21 cellular contexts compared by ENCODE assay signal in the genomic region with DNA sequence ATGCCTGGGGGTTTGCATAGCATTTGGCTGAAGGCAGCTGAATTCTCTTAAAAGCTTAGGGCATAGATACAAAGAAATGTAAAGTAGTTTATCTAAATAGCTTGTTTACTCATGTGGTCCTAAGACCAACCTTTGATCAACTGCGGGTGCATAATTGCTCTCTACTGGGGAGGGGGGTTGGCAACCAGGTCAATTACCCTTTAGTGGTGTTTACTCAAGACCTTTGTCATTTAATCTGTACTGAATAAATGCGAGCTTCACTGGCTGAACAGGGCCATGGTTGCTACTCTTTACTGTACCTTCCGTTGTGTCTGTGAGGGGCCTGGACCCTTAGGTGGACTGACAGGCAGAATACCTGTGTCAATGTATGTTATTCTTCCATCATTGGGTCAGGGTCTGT.
DNase-seq lines count a peak whose midpoint lies in the region; ATAC-seq, FAIRE-seq and TF ChIP-seq lines count a peak whose summit lies in the region.
"Had no signal": no experiment of that assay in that cellular context is flagged by ENCODE, and none has a peak within 500 bp of the region (broad histone marks: within the 10 kb centered on the region; RNA-seq: fewer than 3 reads in every experiment).

No MANE protein-coding gene starts in this region.

- H3K27ac Mint-ChIP-seq in CD14-positive monocyte: peak overlapping the region in 1 of 7 donors; percentile 45
- H3K27ac Mint-ChIP-seq: CD4-positive, alpha-beta T cell; CD8-positive, alpha-beta T cell had no signal

- no peak overlapping the region for H2BK5ac ChIP-seq in mesendoderm (ENCODE audit: low read length)

- H3K9me1 ChIP-seq in K562 (ENCODE audit: control insufficient read depth, insufficient read depth, low read length): no peaks in the 10 kb centered on the region

- CTCF ChIA-PET in K562 (lab: Yijun Ruan, JAX; ENCODE audit: low intra/inter-chr PET ratio): no interaction called here

- H3K79me1 ChIP-seq in mesendoderm (ENCODE audit: low read length): no peaks in the 10 kb centered on the region

- peaks cover 2 to 21% (median 10%) of the 10 kb centered on the region in 7 donors for H3K9me3 Mint-ChIP-seq in CD14-positive monocyte
- H3K9me3 Mint-ChIP-seq: CD4-positive, alpha-beta T cell had no signal

- POLR2A ChIA-PET in K562 (lab: Yijun Ruan, JAX): no interaction called here

- no peak overlapping the region for H3K4ac ChIP-seq in mesendoderm (ENCODE audit: low read depth, low read length)

- no peak overlapping the region for H3K56ac ChIP-seq in mesendoderm (ENCODE audit: low read length)

- intact Hi-C loops in K562 (cut with micrococcal nuclease): no loop called here
- intact Hi-C loops in CD14-positive monocyte (cut with micrococcal nuclease): no loop called here

- no peak overlapping the region for H4K5ac ChIP-seq in mesendoderm (ENCODE audit: low read length)

- H3K4me2 ChIP-seq in K562 (ENCODE audit: insufficient read depth, low read length) (no peak overlapping the region), mesendoderm (ENCODE audit: low read length) (no peak overlapping the region)
- H3K4me2 ChIP-seq: BLaER1 had no signal

- H3K36me3 ChIP-seq in K562 (ENCODE audit: control insufficient read depth, insufficient read depth, low read length) (no peaks in the 10 kb centered on the region), mesendoderm (ENCODE audit: control insufficient read depth, insufficient read depth, low read length) (no peaks in the 10 kb centered on the region)
- H3K36me3 ChIP-seq: BE2C, BLaER1 had no signal

- FAIRE-seq in K562 (lab: Jason Lieb, UNC): no peak
- FAIRE-seq: A204.1, D721Med, G401.6, GM12891, GM19239 had no signal

- no peak overlapping the region for H4K8ac ChIP-seq in mesendoderm (ENCODE audit: low read depth, low read length)

- TF ChIP-seq CTCF in K562 (IDR thresholded peaks at IDR 0.05 in 2 of 3, conservative IDR thresholded peaks at IDR 0.05 in 1 of 3; ENCODE audit: insufficient read depth in 2 of 3, low read depth in 1 of 3, low read length in 3 of 3) (no peak), CD14-positive monocyte (IDR thresholded peaks at IDR 0.05) (no peak)

- H3K4me1 ChIP-seq in K562 (replicated peaks in 1 of 2; ENCODE audit: control insufficient read depth in 2 of 2, insufficient read depth in 2 of 2, low read length in 2 of 2): no peaks in the 10 kb centered on the region; a peak in 1 of 5 replicates
- no peaks in the 10 kb centered on the region for H3K4me1 ChIP-seq in mesendoderm (ENCODE audit: control insufficient read depth, low read depth, low read length)
- H3K4me1 ChIP-seq: BE2C, BLaER1, Caco-2 had no signal

- no peak for TF ChIP-seq POLR2A in K562 (conservative IDR thresholded peaks at IDR 0.05)

- no peak for ATAC-seq in K562
- ATAC-seq: CD8-positive, alpha-beta T cell had no signal

- H3K27me3 ChIP-seq in K562 (ENCODE audit: control insufficient read depth in 2 of 2, insufficient read depth in 2 of 2, low read length in 2 of 2) (no peaks in the 10 kb centered on the region), mesendoderm (ENCODE audit: insufficient read depth, low read length, poor library complexity) (no peaks in the 10 kb centered on the region)
- H3K27me3 ChIP-seq: BE2C, BLaER1 had no signal

- no peak overlapping the region for H3K18ac ChIP-seq in mesendoderm (ENCODE audit: low read length)

- no peaks in the 10 kb centered on the region for H4K20me1 ChIP-seq in K562 (replicated peaks; ENCODE audit: control insufficient read depth, insufficient read depth, low read length)
- H4K20me1 ChIP-seq: BLaER1 had no signal

- H3K36me3 Mint-ChIP-seq in CD14-positive monocyte: no peaks in the 10 kb centered on the region
- H3K36me3 Mint-ChIP-seq: CD8-positive, alpha-beta T cell had no signal

- BruUV-seq in K562 (replicated peaks; lab: Mats Ljungman, UMichigan): no TSS peak

- H3K27me3 Mint-ChIP-seq in CD14-positive monocyte (ENCODE audit: low read depth in 3 of 3): peaks cover 0 to 7% (median 0%) of the 10 kb centered on the region in 3 donors
- H3K27me3 Mint-ChIP-seq: CD4-positive, alpha-beta T cell had no signal

- no peak for DNase-seq in K562 (ENCODE audit: extremely low read depth in 1 of 4, low spot score in 3 of 4)
- peak; percentile 1 for DNase-seq in mesendoderm
- no peak for DNase-seq in CD14-positive monocyte (ENCODE audit: low spot score)
- DNase-seq in NCI-H345 treated with DMSO at 0.1 percent for 48 hours (lab: John Stamatoyannopoulos, UW; ENCODE audit: unreplicated experiment): no peak
- DNase-seq in KBM-7: no peak
- DNase-seq: 8988T; ACHN; BE2C; C1 segment of cervical spinal cord; Caco-2; Calu3; CD4-positive, alpha-beta T cell; CD8-positive, alpha-beta T cell; DMS79 treated with DMSO at 0.1 percent for 48 hours; GF-D8 had no signal

- WGBS in K562 (ENCODE audit: insufficient coverage, low coverage, missing lambda C conversion rate): 17% methylated on average over 3 of the region's 3 CpGs
- no CpG with 5 or more reads among the region's 3 CpGs for WGBS in mesendoderm (ENCODE audit: extremely low coverage, insufficient coverage, low lambda C conversion rate)

- no peak overlapping the region for H2AFZ ChIP-seq in K562 (ENCODE audit: low read depth, low read length)

- no peak overlapping the region for H3K9ac ChIP-seq in K562 (ENCODE audit: insufficient read depth in 1 of 2, low read depth in 2 of 2, low read length in 2 of 2)
- no peak overlapping the region for H3K9ac ChIP-seq in mesendoderm (ENCODE audit: low read length)
- H3K9ac ChIP-seq: BLaER1 had no signal

- H3K79me2 ChIP-seq in K562 (ENCODE audit: control insufficient read depth, insufficient read depth, low read length): no peaks in the 10 kb centered on the region
- no peaks in the 10 kb centered on the region for H3K79me2 ChIP-seq in mesendoderm (ENCODE audit: control insufficient read depth, insufficient read depth, low read length)

- no peak overlapping the region for H2BK15ac ChIP-seq in mesendoderm (replicated peaks; ENCODE audit: low read depth)

- in situ Hi-C loops in K562 (cut with MboI) (loop anchor here (10.0 kb wide), 1 partner anchor 1452 kb away; no protein-coding TSS in a partner anchor), KBM-7 (cut with MboI; ENCODE audit: low pct_unique_long_range_greater_than_20kb, low sequenced_read_pairs) (no loop called here)

- H3K4me3 ChIP-seq in K562 (no peak overlapping the region), mesendoderm (ENCODE audit: low read length) (no peak overlapping the region)
- H3K4me3 ChIP-seq: BLaER1 had no signal

- H2BK120ac ChIP-seq in mesendoderm (ENCODE audit: low read depth, low read length): no peak overlapping the region

- H3K4me1 Mint-ChIP-seq in CD14-positive monocyte: peaks cover 9% of the 10 kb centered on the region

- TF ChIP-seq EP300 in K562 (IDR thresholded peaks at IDR 0.05; ENCODE audit: low read length): no peak

- H3K27ac ChIP-seq in K562 (ENCODE audit: extremely low read depth, low read depth, low read length) (no peak overlapping the region), mesendoderm (ENCODE audit: low read depth, low read length) (no peak overlapping the region)
- H3K27ac ChIP-seq: BLaER1 had no signal

- no peak for TF ChIP-seq RAD21 in K562 (CRISPR knock-in tag; conservative IDR thresholded peaks at IDR 0.05 in 1 of 2, IDR thresholded peaks at IDR 0.05 in 1 of 2)

- H2AK5ac ChIP-seq in mesendoderm (ENCODE audit: low read length): no peak overlapping the region

- no peak overlapping the region for H3K23ac ChIP-seq in mesendoderm (ENCODE audit: low read length)

- H3K4me3 Mint-ChIP-seq in CD14-positive monocyte: no peak overlapping the region
- H3K4me3 Mint-ChIP-seq: CD4-positive, alpha-beta T cell; CD8-positive, alpha-beta T cell had no signal

- 0 out of 2 replicates have a peak, but pooled peaks cover 4% of the 10 kb centered on the region for H3K9me3 ChIP-seq in K562 (replicated peaks; ENCODE audit: control insufficient read depth, insufficient read depth, low read depth, low read length)
- H3K9me3 ChIP-seq: BE2C, Caco-2 had no signal

TF ChIP-seq in K562, 482 proteins besides CTCF, POLR2A, EP300 and RAD21:
- TF ChIP-seq, protein P1, sequence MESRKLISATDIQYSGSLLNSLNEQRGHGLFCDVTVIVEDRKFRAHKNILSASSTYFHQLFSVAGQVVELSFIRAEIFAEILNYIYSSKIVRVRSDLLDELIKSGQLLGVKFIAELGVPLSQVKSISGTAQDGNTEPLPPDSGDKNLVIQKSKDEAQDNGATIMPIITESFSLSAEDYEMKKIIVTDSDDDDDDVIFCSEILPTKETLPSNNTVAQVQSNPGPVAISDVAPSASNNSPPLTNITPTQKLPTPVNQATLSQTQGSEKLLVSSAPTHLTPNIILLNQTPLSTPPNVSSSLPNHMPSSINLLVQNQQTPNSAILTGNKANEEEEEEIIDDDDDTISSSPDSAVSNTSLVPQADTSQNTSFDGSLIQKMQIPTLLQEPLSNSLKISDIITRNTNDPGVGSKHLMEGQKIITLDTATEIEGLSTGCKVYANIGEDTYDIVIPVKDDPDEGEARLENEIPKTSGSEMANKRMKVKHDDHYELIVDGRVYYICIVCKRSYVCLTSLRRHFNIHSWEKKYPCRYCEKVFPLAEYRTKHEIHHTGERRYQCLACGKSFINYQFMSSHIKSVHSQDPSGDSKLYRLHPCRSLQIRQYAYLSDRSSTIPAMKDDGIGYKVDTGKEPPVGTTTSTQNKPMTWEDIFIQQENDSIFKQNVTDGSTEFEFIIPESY (CRISPR knock-in tag; IDR thresholded peaks at IDR 0.05): no peak
- peak; percentile 69 to 86; a peak in 3 of 4 replicates for TF ChIP-seq FOXA3 (CRISPR knock-in tag; conservative IDR thresholded peaks at IDR 0.05 in 1 of 2, IDR thresholded peaks at IDR 0.05 in 1 of 2)
